In genomic region chr20:33423141-33423834, GRCh38 we compare ENCODE assay signal across 12 cellular contexts. TPM values are rescaled to one million over a fixed set of nuclear protein-coding genes. Genes with fewer than 3 reads are reported as not detected.
DNase-seq lines count a peak whose midpoint lies in the region; ATAC-seq and TF ChIP-seq lines count a peak whose summit lies in the region.
"Had no signal": no experiment of that assay in that cellular context is flagged by ENCODE, and none has a peak within 500 bp of the region (broad histone marks: within the 10 kb centered on the region; RNA-seq: fewer than 3 reads in every experiment).

No MANE protein-coding gene starts in this region.

- DNase-seq in HFFc6: peak; percentile 70
- DNase-seq in astrocyte of the spinal cord (ENCODE audit: low read depth, low spot score): peak; percentile 62
- peak; percentile 56 for DNase-seq in iris pigment epithelial cell (ENCODE audit: low read depth)
- peak; percentile 48 for DNase-seq in testis
- DNase-seq in NCI-H2227 treated with DMSO at 0.1 percent for 48 hours (lab: John Stamatoyannopoulos, UW): no peak
- DNase-seq in left lobe of liver (ENCODE audit: low spot score): no peak
- DNase-seq: activated CD4-positive, alpha-beta T cell treated with anti-CD3 and anti-CD28 coated beads for 1 hour; cortex of kidney had no signal

- H3K27ac ChIP-seq in testis: peak overlapping the region; percentile 52 to 82
- H3K27ac ChIP-seq: neural progenitor cell had no signal

- peak overlapping the region; percentile 45 for H3K4me3 Mint-ChIP-seq in HFFc6
- H3K4me3 Mint-ChIP-seq: neural progenitor cell had no signal

- no peaks in the 10 kb centered on the region for H3K9me3 ChIP-seq in testis

- H3K36me3 Mint-ChIP-seq in HFFc6 (ENCODE audit: low read depth): no peaks in the 10 kb centered on the region
- H3K36me3 Mint-ChIP-seq: neural progenitor cell had no signal

- H3K9me3 Mint-ChIP-seq in HFFc6: no peaks in the 10 kb centered on the region
- H3K9me3 Mint-ChIP-seq: neural progenitor cell had no signal

- in situ Hi-C loops in astrocyte of the spinal cord (cut with HindIII; ENCODE audit: low sequenced_read_pairs): no loop called here

- H3K36me3 ChIP-seq in testis (ENCODE audit: low read depth, missing control alignments): no peaks in the 10 kb centered on the region
- H3K36me3 ChIP-seq: neural progenitor cell had no signal

- H3K27ac Mint-ChIP-seq in HFFc6: peak overlapping the region; percentile 96
- H3K27ac Mint-ChIP-seq: neural progenitor cell had no signal

- no peak for TF ChIP-seq POLR2A in testis (IDR thresholded peaks at IDR 0.05)

- intact Hi-C loops in testis (cut with DNase I; ENCODE audit: low total_unique reads): no loop called here

- H3K4me1 Mint-ChIP-seq in HFFc6 (ENCODE audit: low read depth): peaks cover 17% of the 10 kb centered on the region
- H3K4me1 Mint-ChIP-seq: neural progenitor cell had no signal

- WGBS in testis, 2 donors: 47 to 54% methylated on average over 7 of the region's 7 CpGs

- H3K4me3 ChIP-seq in astrocyte of the spinal cord (ENCODE audit: low read depth, low read length): no peak overlapping the region
- H3K4me3 ChIP-seq in testis: no peak overlapping the region
- H3K4me3 ChIP-seq: GM12878, neural progenitor cell had no signal

- ATAC-seq in HG02840 (IDR thresholded peaks at IDR 0.05; ENCODE audit: low FRiP score, unreplicated experiment) (no peak), left lobe of liver (no peak), HG02571 (IDR thresholded peaks at IDR 0.05; ENCODE audit: unreplicated experiment) (no peak)
- ATAC-seq: GM12878 had no signal

- TF ChIP-seq CTCF in HFFc6 (IDR thresholded peaks at IDR 0.05) (no peak), astrocyte of the spinal cord (IDR thresholded peaks at IDR 0.05; ENCODE audit: low read depth, low read length) (no peak), testis (IDR thresholded peaks at IDR 0.05) (no peak)

- H3K27me3 ChIP-seq in testis: no peaks in the 10 kb centered on the region
- H3K27me3 ChIP-seq: neural progenitor cell had no signal

- peaks cover 24% of the 10 kb centered on the region for H3K4me1 ChIP-seq in testis
- H3K4me1 ChIP-seq: neural progenitor cell had no signal

- no peaks in the 10 kb centered on the region for H3K27me3 Mint-ChIP-seq in HFFc6 (ENCODE audit: insufficient read depth)

RNA-seq across cellular contexts. Expression of gene SNTA1, which starts 20.3 kb away (rescaled TPM):
- total RNA-seq in HFFc6 (2021; fragmentation: NEBNext Ultra II Directional; extraction: Animal tissue kit (Norgen Biotek cat#: 25700)): 10 to 100 TPM; 13.9 to 22.2 (median 20.9) TPM
- 100 to 1,000 TPM in 1 of 2 donors, 10 to 100 TPM in 1; 96.8 to 135 TPM for total RNA-seq in testis
- 28.0 TPM for polyA plus RNA-seq in testis (ENCODE audit: insufficient read depth, low read depth, low replicate concordance)
- 12.1 TPM for total RNA-seq in left lobe of liver

RNA-seq across cellular contexts. Expression of gene CDK5RAP1, which starts 22.0 kb away (rescaled TPM):
- 10 to 100 TPM; 22.8 to 28.4 (median 25.0) TPM for total RNA-seq in HFFc6 (2021; fragmentation: NEBNext Ultra II Directional; extraction: Animal tissue kit (Norgen Biotek cat#: 25700))
- total RNA-seq in testis (10 to 100 TPM; 30.8 to 35.9 TPM), left lobe of liver (17.0 TPM)
- 36.6 TPM for polyA plus RNA-seq in testis (ENCODE audit: insufficient read depth, low read depth, low replicate concordance)

Comparison
In these comparisons a context has a peak if more than half of its experiments do, and no peak if none do; other contexts are left out.
1. DNase-seq: peak in HFFc6 (single experiment), astrocyte of the spinal cord (single experiment), iris pigment epithelial cell (single experiment) and testis (single experiment); none in NCI-H2227 treated with DMSO at 0.1 percent for 48 hours (single experiment) and left lobe of liver (single experiment).